In the genomic region with DNA sequence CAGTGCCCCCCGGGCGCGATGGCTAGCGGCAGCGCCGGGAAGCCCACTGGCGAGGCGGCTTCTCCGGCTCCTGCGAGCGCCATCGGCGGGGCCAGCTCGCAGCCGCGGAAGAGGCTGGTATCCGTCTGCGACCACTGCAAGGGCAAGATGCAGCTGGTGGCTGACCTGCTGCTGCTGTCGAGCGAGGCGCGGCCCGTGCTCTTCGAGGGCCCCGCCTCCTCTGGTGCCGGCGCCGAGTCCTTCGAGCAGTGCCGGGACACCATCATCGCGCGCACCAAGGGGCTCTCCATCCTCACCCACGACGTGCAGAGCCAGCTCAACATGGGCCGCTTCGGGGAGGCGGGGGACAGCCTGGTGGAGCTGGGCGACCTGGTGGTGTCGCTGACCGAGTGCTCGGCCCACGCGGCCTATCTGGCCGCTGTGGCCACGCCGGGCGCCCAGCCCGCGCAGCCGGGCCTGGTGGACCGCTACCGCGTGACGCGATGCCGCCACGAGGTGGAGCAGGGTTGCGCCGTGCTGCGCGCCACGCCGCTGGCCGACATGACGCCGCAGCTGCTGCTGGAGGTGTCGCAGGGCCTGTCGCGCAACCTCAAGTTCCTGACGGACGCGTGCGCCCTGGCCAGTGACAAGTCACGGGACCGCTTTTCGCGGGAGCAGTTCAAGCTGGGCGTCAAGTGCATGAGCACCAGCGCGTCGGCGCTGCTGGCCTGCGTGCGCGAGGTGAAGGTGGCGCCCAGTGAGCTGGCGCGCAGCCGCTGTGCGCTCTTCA, we compare ENCODE assay signal across 8 cellular contexts. TPM values are rescaled to one million over a fixed set of nuclear protein-coding genes. Genes with fewer than 3 reads are reported as not detected.
DNase-seq lines count a peak whose midpoint lies in the region; ATAC-seq, FAIRE-seq and TF ChIP-seq lines count a peak whose summit lies in the region.

No MANE protein-coding gene starts in this region.

- peak overlapping the region; percentile 90 to 98 for H3K27ac ChIP-seq in A549

- no peak; a peak in 1 of 6 replicates for ATAC-seq in A549

- H3K4me3 ChIP-seq in A549 (peak overlapping the region; percentile 67), cardiac fibroblast (replicated peaks in 1 of 2; ENCODE audit: low read depth in 2 of 2, low read length in 2 of 2) (peak overlapping the region; percentile 50 to 80)

- H3K9me3 ChIP-seq in A549 = no peaks in the 10 kb centered on the region

- no peak for TF ChIP-seq POLR2A in A549 (IDR thresholded peaks at IDR 0.05; ENCODE audit: low read length)

- no peak for TF ChIP-seq EP300 in A549 (IDR thresholded peaks at IDR 0.05)

- TF ChIP-seq RAD21 in A549 (conservative IDR thresholded peaks at IDR 0.05 in 1 of 2, IDR thresholded peaks at IDR 0.05 in 1 of 2) = no peak

- 0 out of 2 replicates have a peak overlapping the region, but pooled peaks have one; percentile 33 for H3K27ac Mint-ChIP-seq in HFFc6

- H3K9me3 Mint-ChIP-seq in HFFc6 = no peaks in the 10 kb centered on the region

- TF ChIP-seq CTCF in A549 (IDR thresholded peaks at IDR 0.05) = no peak
- no peak; the same call in 1 of the 2 replicates for TF ChIP-seq CTCF in HFFc6 (IDR thresholded peaks at IDR 0.05)
- TF ChIP-seq CTCF in cardiac fibroblast (IDR thresholded peaks at IDR 0.05; ENCODE audit: low read depth, low read length) = no peak

- peak overlapping the region; percentile 92 for H3K4me2 ChIP-seq in A549

- H3K27me3 Mint-ChIP-seq in HFFc6 (ENCODE audit: insufficient read depth) = no peaks in the 10 kb centered on the region; the same call in 1 of the 2 replicates

- peaks cover 24% of the 10 kb centered on the region for H3K4me1 ChIP-seq in A549

- peak overlapping the region; percentile 83 for H3K4me3 Mint-ChIP-seq in HFFc6

- peaks cover 16% of the 10 kb centered on the region; the same call in 1 of the 2 replicates for H3K36me3 Mint-ChIP-seq in HFFc6 (ENCODE audit: low read depth)

- peak in 1 of 2 experiments; percentile 33 for DNase-seq in A549 (ENCODE audit: low read depth in 1 of 2, low spot score in 1 of 2)
- no peak for DNase-seq in HFFc6
- peak in 1 of 2 donors; percentile 28 for DNase-seq in cardiac fibroblast (ENCODE audit: low read depth in 2 of 2)
- DNase-seq in lung microvascular endothelial cell (ENCODE audit: low read depth in 2 of 2) = peak; percentile 51 to 70
- peak; percentile 49 for DNase-seq in urothelium cell line (ENCODE audit: low spot score)
- no peak for DNase-seq in HK-2 (ENCODE audit: unreplicated experiment)
- DNase-seq in NCI-H2227 treated with DMSO at 0.1 percent for 48 hours (lab: John Stamatoyannopoulos, UW) = no peak
- DNase-seq in central memory CD4-positive, alpha-beta T cell = no peak

- CTCF ChIA-PET in A549 (lab: Yijun Ruan, JAX) = interaction anchor here (0.9 to 3.2 kb wide), 5 partner anchors 11 to 263 kb away, joined by 3 to 9 read pairs (median 4); a partner anchor contains a TSS

- WGBS in A549 (ENCODE audit: missing lambda C conversion rate) = 81% methylated on average over 66 of the region's 91 CpGs

- FAIRE-seq in A549 (lab: Jason Lieb, UNC) (no peak), urothelium cell line (lab: Jason Lieb, UNC) (no peak)

- peaks cover 51% of the 10 kb centered on the region for H3K4me1 Mint-ChIP-seq in HFFc6 (ENCODE audit: low read depth)

- POLR2A ChIA-PET in A549 (lab: Yijun Ruan, JAX) = interaction anchor here (2.5 kb wide), 1 partner anchor 12 kb away, joined by 30 read pairs; no protein-coding TSS in a partner anchor

TF ChIP-seq in A549, 52 proteins besides CTCF, POLR2A, EP300 and RAD21:
- TF ChIP-seq MAFK (IDR thresholded peaks at IDR 0.05; ENCODE audit: partially characterized antibody) = no peak
- TF ChIP-seq, protein P1, sequence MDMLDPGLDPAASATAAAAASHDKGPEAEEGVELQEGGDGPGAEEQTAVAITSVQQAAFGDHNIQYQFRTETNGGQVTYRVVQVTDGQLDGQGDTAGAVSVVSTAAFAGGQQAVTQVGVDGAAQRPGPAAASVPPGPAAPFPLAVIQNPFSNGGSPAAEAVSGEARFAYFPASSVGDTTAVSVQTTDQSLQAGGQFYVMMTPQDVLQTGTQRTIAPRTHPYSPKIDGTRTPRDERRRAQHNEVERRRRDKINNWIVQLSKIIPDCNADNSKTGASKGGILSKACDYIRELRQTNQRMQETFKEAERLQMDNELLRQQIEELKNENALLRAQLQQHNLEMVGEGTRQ (IDR thresholded peaks at IDR 0.05) = no peak
- TF ChIP-seq ZC3H11A (IDR thresholded peaks at IDR 0.05) = no peak
- no peak for TF ChIP-seq MAZ (IDR thresholded peaks at IDR 0.05; ENCODE audit: borderline replicate concordance, low read depth, low read length)
- TF ChIP-seq CEBPB (IDR thresholded peaks at IDR 0.05) = no peak
- no peak for TF ChIP-seq KDM5A (IDR thresholded peaks at IDR 0.05)
- TF ChIP-seq GATA3 (IDR thresholded peaks at IDR 0.05; ENCODE audit: borderline replicate concordance) = no peak
- no peak for TF ChIP-seq PHF8 (IDR thresholded peaks at IDR 0.05; ENCODE audit: borderline replicate concordance, low read depth)
- TF ChIP-seq RFX5 (IDR thresholded peaks at IDR 0.05) = no peak
- no peak for TF ChIP-seq ZFP36 (IDR thresholded peaks at IDR 0.05; ENCODE audit: borderline replicate concordance, partially characterized antibody)
- TF ChIP-seq, protein P2, sequence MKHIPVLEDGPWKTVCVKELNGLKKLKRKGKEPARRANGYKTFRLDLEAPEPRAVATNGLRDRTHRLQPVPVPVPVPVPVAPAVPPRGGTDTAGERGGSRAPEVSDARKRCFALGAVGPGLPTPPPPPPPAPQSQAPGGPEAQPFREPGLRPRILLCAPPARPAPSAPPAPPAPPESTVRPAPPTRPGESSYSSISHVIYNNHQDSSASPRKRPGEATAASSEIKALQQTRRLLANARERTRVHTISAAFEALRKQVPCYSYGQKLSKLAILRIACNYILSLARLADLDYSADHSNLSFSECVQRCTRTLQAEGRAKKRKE (CRISPR knock-in tag; IDR thresholded peaks at IDR 0.05; ENCODE audit: low read depth) = no peak
- no peak for TF ChIP-seq JUNB (IDR thresholded peaks at IDR 0.05)
- TF ChIP-seq, protein P3, sequence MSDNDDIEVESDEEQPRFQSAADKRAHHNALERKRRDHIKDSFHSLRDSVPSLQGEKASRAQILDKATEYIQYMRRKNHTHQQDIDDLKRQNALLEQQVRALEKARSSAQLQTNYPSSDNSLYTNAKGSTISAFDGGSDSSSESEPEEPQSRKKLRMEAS (IDR thresholded peaks at IDR 0.05) = no peak
- TF ChIP-seq, protein P4, sequence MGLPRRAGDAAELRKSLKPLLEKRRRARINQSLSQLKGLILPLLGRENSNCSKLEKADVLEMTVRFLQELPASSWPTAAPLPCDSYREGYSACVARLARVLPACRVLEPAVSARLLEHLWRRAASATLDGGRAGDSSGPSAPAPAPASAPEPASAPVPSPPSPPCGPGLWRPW (IDR thresholded peaks at IDR 0.05) = no peak
- no peak for TF ChIP-seq RCOR1 (IDR thresholded peaks at IDR 0.05; ENCODE audit: low read depth, low read length)
- no peak for TF ChIP-seq NR3C1 (IDR thresholded peaks at IDR 0.05)
- TF ChIP-seq, protein P5, sequence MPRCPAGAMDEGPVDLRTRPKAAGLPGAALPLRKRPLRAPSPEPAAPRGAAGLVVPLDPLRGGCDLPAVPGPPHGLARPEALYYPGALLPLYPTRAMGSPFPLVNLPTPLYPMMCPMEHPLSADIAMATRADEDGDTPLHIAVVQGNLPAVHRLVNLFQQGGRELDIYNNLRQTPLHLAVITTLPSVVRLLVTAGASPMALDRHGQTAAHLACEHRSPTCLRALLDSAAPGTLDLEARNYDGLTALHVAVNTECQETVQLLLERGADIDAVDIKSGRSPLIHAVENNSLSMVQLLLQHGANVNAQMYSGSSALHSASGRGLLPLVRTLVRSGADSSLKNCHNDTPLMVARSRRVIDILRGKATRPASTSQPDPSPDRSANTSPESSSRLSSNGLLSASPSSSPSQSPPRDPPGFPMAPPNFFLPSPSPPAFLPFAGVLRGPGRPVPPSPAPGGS (IDR thresholded peaks at IDR 0.05) = no peak
- TF ChIP-seq HEYL (CRISPR knock-in tag; IDR thresholded peaks at IDR 0.05) = no peak
- TF ChIP-seq EHF (CRISPR knock-in tag; IDR thresholded peaks at IDR 0.05) = no peak

RNA-seq across cellular contexts. Expression of a gene that starts 1.7 kb away (rescaled TPM):
- 5.3 and 6.6 TPM in 2 replicates for polyA plus RNA-seq in A549 (2011; rRNA removed)
- 12.3 and 20.7 TPM in 2 replicates for polyA plus RNA-seq in A549 (2012; cell fraction: cytosol; rRNA removed)
- 12.4 and 22.3 TPM in 2 replicates for polyA plus RNA-seq in A549 (2012; cell fraction: nucleus; rRNA removed)
- polyA plus RNA-seq in A549 (2017; fragmentation: RNase III; extraction: RNeasy Plus Mini Kit Qiagen cat#74134 plus additional on column Dnase treatment) = 7.0 to 7.2 TPM (median 7.0 TPM) in 3 replicates
- 5.7 and 8.4 TPM in 2 replicates for polyA minus RNA-seq in A549 (2011; rRNA and poly(A)+ RNA removed)
- 10 to 100 TPM in 5 of 6 experiments, 1 to 10 TPM in 1; 8.8 to 14.3 (median 12.7) TPM for total RNA-seq in HFFc6 (2021; fragmentation: NEBNext Ultra II Directional; extraction: Animal tissue kit (Norgen Biotek cat#: 25700))
- total RNA-seq in lung microvascular endothelial cell = 7.0 and 9.9 TPM in 2 replicates

RNA-seq across cellular contexts. Expression of a gene that starts 12.8 kb away (rescaled TPM):
- polyA plus RNA-seq in A549 (2011; rRNA removed) (29.6 and 35.6 TPM in 2 replicates), A549 (2017; fragmentation: RNase III; extraction: RNeasy Plus Mini Kit Qiagen cat#74134 plus additional on column Dnase treatment) (39.2 to 41.0 TPM (median 39.4 TPM) in 3 replicates)
- polyA plus RNA-seq in A549 (2012; cell fraction: cytosol; rRNA removed) = 14.6 and 16.2 TPM in 2 replicates
- 8.1 and 10.2 TPM in 2 replicates for polyA plus RNA-seq in A549 (2012; cell fraction: nucleus; rRNA removed)
- 11.4 and 11.5 TPM in 2 replicates for polyA minus RNA-seq in A549 (2011; rRNA and poly(A)+ RNA removed)
- total RNA-seq in HFFc6 (2021; fragmentation: NEBNext Ultra II Directional; extraction: Animal tissue kit (Norgen Biotek cat#: 25700)) = 10 to 100 TPM; 31.8 to 42.1 (median 38.3) TPM
- 11.6 and 13.3 TPM in 2 replicates for total RNA-seq in lung microvascular endothelial cell

Comparison
In these comparisons a context has a peak if more than half of its experiments do, and no peak if none do; other contexts are left out.
1. DNase-seq: peak in lung microvascular endothelial cell (2 of 2) and urothelium cell line (single experiment); none in HFFc6 (single experiment), HK-2 (single experiment), NCI-H2227 treated with DMSO at 0.1 percent for 48 hours (single experiment) and central memory CD4-positive, alpha-beta T cell (single experiment).